Comparison of ENCODE assay signal across 17 cellular contexts in genomic region chr4:112519689-112520597, GRCh38. TPM values are rescaled to one million over a fixed set of nuclear protein-coding genes. Genes with fewer than 3 reads are reported as not detected.
A peak's percentile ranks its signal among the peaks of the same experiment; 100 is the strongest.
DNase-seq lines count a peak whose midpoint lies in the region; ATAC-seq and TF ChIP-seq lines count a peak whose summit lies in the region.
"Had no signal": no experiment of that assay in that cellular context is flagged by ENCODE, and none has a peak within 500 bp of the region (broad histone marks: within the 10 kb centered on the region; RNA-seq: fewer than 3 reads in every experiment).

No MANE protein-coding gene starts in this region.

- peaks cover 79% of the 10 kb centered on the region for H3K4me1 Mint-ChIP-seq in activated naive CD4-positive, alpha-beta T cell treated with anti-CD3 and anti-CD28 coated beads, Interleukin-2, amount 10 ng/mL, durations not matched to agents 7 days and 5 days
- H3K4me1 Mint-ChIP-seq in glutamatergic neuron (ENCODE audit: low read depth, unreplicated experiment), result peaks cover 27% of the 10 kb centered on the region
- H3K4me1 Mint-ChIP-seq in type B pancreatic cell (ENCODE audit: unreplicated experiment), result peaks cover 21% of the 10 kb centered on the region

- H3K9ac ChIP-seq in Loucy (ENCODE audit: low read depth, low read length, poor library complexity, severe bottlenecking), result no peak overlapping the region

- H3K9me2 ChIP-seq in Loucy (replicated peaks; ENCODE audit: low read depth, low read length), result no peaks in the 10 kb centered on the region

- H3K9me3 ChIP-seq in Loucy (ENCODE audit: insufficient read depth, low read depth, low read length), result no peaks in the 10 kb centered on the region
- H3K9me3 ChIP-seq: breast epithelium, prostate gland had no signal

- no peak for ATAC-seq in activated naive CD4-positive, alpha-beta T cell treated with anti-CD3 and anti-CD28 coated beads, Interleukin-2, amount 50 U/mL, for 72 hours
- ATAC-seq in HG03135 (IDR thresholded peaks at IDR 0.05; ENCODE audit: unreplicated experiment) (no peak), GM19397 (IDR thresholded peaks at IDR 0.05; ENCODE audit: unreplicated experiment) (no peak)
- ATAC-seq: T-cell had no signal

- H3K4me2 ChIP-seq in Loucy (ENCODE audit: low read depth, low read length, poor library complexity, severe bottlenecking), result no peak overlapping the region

- no peaks in the 10 kb centered on the region for H3K36me3 ChIP-seq in Loucy (ENCODE audit: insufficient read depth, low read length)
- H3K36me3 ChIP-seq: breast epithelium, HAP-1, prostate gland had no signal

- peaks cover 7% of the 10 kb centered on the region for H3K36me3 Mint-ChIP-seq in activated naive CD4-positive, alpha-beta T cell treated with anti-CD3 and anti-CD28 coated beads, Interleukin-2, amount 10 ng/mL, durations not matched to agents 7 days and 5 days
- peaks cover 8 to 37% of the 10 kb centered on the region in 2 donors for H3K36me3 Mint-ChIP-seq in activated naive CD4-positive, alpha-beta T cell treated with anti-CD3 and anti-CD28 coated beads, Interleukin-2, amount 50 U/mL, for 72 hours
- H3K36me3 Mint-ChIP-seq in glutamatergic neuron (ENCODE audit: unreplicated experiment) (peaks cover 3% of the 10 kb centered on the region), type B pancreatic cell (no peaks in the 10 kb centered on the region)
- H3K36me3 Mint-ChIP-seq: CD4-positive, CD25-positive, alpha-beta regulatory T cell; T-cell had no signal

- peak; percentile 23 for DNase-seq in activated naive CD4-positive, alpha-beta T cell treated with anti-CD3 and anti-CD28 coated beads, Interleukin-2, amount 10 ng/mL, durations not matched to agents 7 days and 5 days
- no peak for DNase-seq in activated naive CD4-positive, alpha-beta T cell treated with anti-CD3 and anti-CD28 coated beads, Interleukin-2, amount 50 U/mL, for 72 hours (ENCODE audit: low spot score in 2 of 2)
- DNase-seq in glutamatergic neuron, result peak; percentile 50
- no peak for DNase-seq in type B pancreatic cell (ENCODE audit: extremely low spot score, unreplicated experiment)
- no peak for DNase-seq in NCI-H1694 treated with DMSO at 0.1 percent for 48 hours (lab: John Stamatoyannopoulos, UW)
- DNase-seq: CD4-positive, CD25-positive, alpha-beta regulatory T cell; NCI-H2081 treated with DMSO at 0.1 percent for 48 hours; OCI-M1; stimulated activated naive CD4-positive, alpha-beta T cell treated with Interleukin-2 at 50 U/mL for 16 hours; T-cell had no signal

- CTCF ChIA-PET in activated naive CD4-positive, alpha-beta T cell treated with anti-CD3 and anti-CD28 coated beads, Interleukin-2, amount 10 ng/mL, durations not matched to agents 7 days and 5 days (lab: Charles Lee), result interaction anchor here (1.1 to 3.9 kb wide), 4 partner anchors 9 to 425 kb away, joined by 3 to 16 read pairs (median 11); no protein-coding TSS in a partner anchor

- no peak for TF ChIP-seq CTCF in Loucy (conservative IDR thresholded peaks at IDR 0.05; ENCODE audit: low read length)
- no peak for TF ChIP-seq CTCF in glutamatergic neuron (IDR thresholded peaks at IDR 0.05; ENCODE audit: partially characterized antibody, unreplicated experiment)
- TF ChIP-seq CTCF in type B pancreatic cell (conservative IDR thresholded peaks at IDR 0.05), result no peak

- no peaks in the 10 kb centered on the region for H4K20me1 ChIP-seq in Loucy (ENCODE audit: insufficient read depth, low read length, poor library complexity, severe bottlenecking)

- no peaks in the 10 kb centered on the region for H3K27me3 ChIP-seq in Loucy (ENCODE audit: insufficient read depth, low read length, poor library complexity, severe bottlenecking)

- H3F3A ChIP-seq in Loucy (ENCODE audit: low read depth), result no peaks in the 10 kb centered on the region

- peak overlapping the region; percentile 33; the same call in 1 of the 2 replicates for H2AFZ ChIP-seq in Loucy (ENCODE audit: low read length)

- no peak overlapping the region for H3K4me3 Mint-ChIP-seq in activated naive CD4-positive, alpha-beta T cell treated with anti-CD3 and anti-CD28 coated beads, Interleukin-2, amount 10 ng/mL, durations not matched to agents 7 days and 5 days
- H3K4me3 Mint-ChIP-seq in glutamatergic neuron (ENCODE audit: unreplicated experiment), result peak overlapping the region; percentile 88
- H3K4me3 Mint-ChIP-seq in type B pancreatic cell, result peak overlapping the region; percentile 41

- peak overlapping the region; percentile 33 for H3K27ac Mint-ChIP-seq in activated naive CD4-positive, alpha-beta T cell treated with anti-CD3 and anti-CD28 coated beads, Interleukin-2, amount 10 ng/mL, durations not matched to agents 7 days and 5 days
- no peak overlapping the region for H3K27ac Mint-ChIP-seq in activated naive CD4-positive, alpha-beta T cell treated with anti-CD3 and anti-CD28 coated beads, Interleukin-2, amount 50 U/mL, for 72 hours
- H3K27ac Mint-ChIP-seq in glutamatergic neuron (ENCODE audit: unreplicated experiment) (no peak overlapping the region), type B pancreatic cell (no peak overlapping the region)
- H3K27ac Mint-ChIP-seq: CD4-positive, CD25-positive, alpha-beta regulatory T cell had no signal

- peaks cover 97% of the 10 kb centered on the region for H3K27me3 Mint-ChIP-seq in activated naive CD4-positive, alpha-beta T cell treated with anti-CD3 and anti-CD28 coated beads, Interleukin-2, amount 10 ng/mL, durations not matched to agents 7 days and 5 days
- H3K27me3 Mint-ChIP-seq in glutamatergic neuron (ENCODE audit: unreplicated experiment), result peaks cover 30% of the 10 kb centered on the region
- peaks cover 99% of the 10 kb centered on the region for H3K27me3 Mint-ChIP-seq in type B pancreatic cell

- no peak overlapping the region for H3K4me3 ChIP-seq in Loucy (ENCODE audit: low read length, poor library complexity, severe bottlenecking)
- H3K4me3 ChIP-seq: HAP-1, prostate gland had no signal

- no peaks in the 10 kb centered on the region for H3K4me1 ChIP-seq in Loucy (ENCODE audit: insufficient read depth, low read length, poor library complexity, severe bottlenecking)
- H3K4me1 ChIP-seq: prostate gland had no signal

- H3K9me3 Mint-ChIP-seq in activated naive CD4-positive, alpha-beta T cell treated with anti-CD3 and anti-CD28 coated beads, Interleukin-2, amount 10 ng/mL, durations not matched to agents 7 days and 5 days, result peaks cover 3% of the 10 kb centered on the region
- no peaks in the 10 kb centered on the region for H3K9me3 Mint-ChIP-seq in activated naive CD4-positive, alpha-beta T cell treated with anti-CD3 and anti-CD28 coated beads, Interleukin-2, amount 50 U/mL, for 72 hours
- H3K9me3 Mint-ChIP-seq in glutamatergic neuron (ENCODE audit: unreplicated experiment) (peaks cover 14% of the 10 kb centered on the region), type B pancreatic cell (no peaks in the 10 kb centered on the region)

- H3K79me2 ChIP-seq in Loucy (ENCODE audit: insufficient read depth, low read length), result no peaks in the 10 kb centered on the region

RNA-seq across cellular contexts. Expression of gene NEUROG2, which starts 4.0 kb away (rescaled TPM):
- total RNA-seq in activated naive CD4-positive, alpha-beta T cell treated with anti-CD3 and anti-CD28 coated beads, Interleukin-2, amount 50 U/mL, for 72 hours, result under 1 TPM in 1 of 2 donors, not detected in 1; 0.10 TPM
- total RNA-seq in glutamatergic neuron (ENCODE audit: unreplicated experiment) (7.3 TPM), type B pancreatic cell (ENCODE audit: low replicate concordance) (1.2 TPM in 1 of 2 replicates, not detected in the other)
- total RNA-seq: CD4-positive, CD25-positive, alpha-beta regulatory T cell; lung microvascular endothelial cell; prostate gland; T-cell had no signal

Comparison
In these comparisons a context has a peak if more than half of its experiments do, and no peak if none do; other contexts are left out.
1. DNase-seq: peak in activated naive CD4-positive, alpha-beta T cell treated with anti-CD3 and anti-CD28 coated beads, Interleukin-2, amount 10 ng/mL, durations not matched to agents 7 days and 5 days (single experiment) and glutamatergic neuron (single experiment); none in activated naive CD4-positive, alpha-beta T cell treated with anti-CD3 and anti-CD28 coated beads, Interleukin-2, amount 50 U/mL, for 72 hours (0 of 2), type B pancreatic cell (single experiment) and NCI-H1694 treated with DMSO at 0.1 percent for 48 hours (single experiment).